In the genomic region with DNA sequence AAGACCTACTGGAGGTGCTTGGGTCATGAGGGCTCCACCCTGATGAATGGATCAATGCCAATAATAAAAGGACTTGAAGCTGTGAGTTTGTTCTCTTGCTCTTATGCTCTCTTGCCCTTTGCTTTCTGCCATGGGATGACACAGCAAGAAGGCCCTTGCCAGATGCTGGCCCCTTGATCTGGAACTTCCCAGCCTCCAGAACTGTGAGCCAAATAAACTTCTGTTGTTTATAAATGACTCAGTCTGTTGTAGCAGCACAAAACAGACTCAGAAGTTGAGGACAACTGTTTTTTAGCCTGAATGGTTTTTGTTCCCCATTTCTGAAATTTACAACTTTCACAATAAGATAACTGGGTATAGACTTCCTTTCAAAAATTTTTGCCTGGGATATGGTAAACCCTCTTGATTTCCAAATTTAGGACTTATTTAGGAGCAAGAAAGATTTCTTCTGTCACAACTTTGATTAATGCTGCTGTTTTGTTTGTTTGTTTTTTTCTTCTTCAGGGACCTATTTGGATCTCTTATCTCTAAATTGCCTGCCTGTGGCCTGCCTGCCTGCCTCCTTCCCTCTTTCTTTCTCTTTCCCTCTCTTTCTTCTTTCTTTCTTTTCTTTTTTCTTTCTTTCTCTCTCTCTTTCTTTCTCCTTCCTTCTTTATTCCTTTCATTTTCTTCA, we compare ENCODE assay signal across 8 cellular contexts. TPM values are rescaled to one million over a fixed set of nuclear protein-coding genes. Genes with fewer than 3 reads are reported as not detected.
A peak's percentile ranks its signal among the peaks of the same experiment; 100 is the strongest.
DNase-seq lines count a peak whose midpoint lies in the region; ATAC-seq, FAIRE-seq and TF ChIP-seq lines count a peak whose summit lies in the region.

No MANE protein-coding gene starts in this region.

- POLR2A ChIA-PET in K562 (lab: Yijun Ruan, JAX) = interaction anchor here (1.3 kb wide), 1 partner anchor 9 kb away, joined by 3 read pairs; no protein-coding TSS in a partner anchor

- H3K4me1 ChIP-seq in K562 (replicated peaks in 1 of 2; ENCODE audit: control insufficient read depth in 2 of 2, insufficient read depth in 2 of 2, low read length in 2 of 2) = no peaks in the 10 kb centered on the region

- no TSS peak for BruUV-seq in K562 (replicated peaks; lab: Mats Ljungman, UMichigan)

- H3K9me3 Mint-ChIP-seq in stimulated activated effector memory CD8-positive, alpha-beta T cell treated with anti-CD3 and anti-CD28 coated beads, Interleukin-12 subunit alpha, Interleukin-12 subunit beta, amount 100 ng/mL, for 72 hours = peaks cover 3% of the 10 kb centered on the region

- H2AFZ ChIP-seq in K562 (ENCODE audit: low read depth, low read length) = no peak overlapping the region

- TF ChIP-seq RAD21 in K562 (CRISPR knock-in tag; conservative IDR thresholded peaks at IDR 0.05 in 1 of 2, IDR thresholded peaks at IDR 0.05 in 1 of 2) = no peak

- no peaks in the 10 kb centered on the region for H3K9me1 ChIP-seq in K562 (ENCODE audit: control insufficient read depth, insufficient read depth, low read length)

- no peak for TF ChIP-seq EP300 in K562 (IDR thresholded peaks at IDR 0.05; ENCODE audit: low read length)

- H3K36me3 ChIP-seq in K562 (ENCODE audit: control insufficient read depth, insufficient read depth, low read length) = no peaks in the 10 kb centered on the region

- H3K27ac Mint-ChIP-seq in stimulated activated effector memory CD8-positive, alpha-beta T cell treated with anti-CD3 and anti-CD28 coated beads, Interleukin-12 subunit alpha, Interleukin-12 subunit beta, amount 100 ng/mL, for 72 hours = peak overlapping the region; percentile 77

- FAIRE-seq in K562 (lab: Jason Lieb, UNC) (no peak), HTR-8/SVneo (lab: Jason Lieb, UNC) (no peak)

- no peak overlapping the region for H3K4me3 Mint-ChIP-seq in stimulated activated effector memory CD8-positive, alpha-beta T cell treated with anti-CD3 and anti-CD28 coated beads, Interleukin-12 subunit alpha, Interleukin-12 subunit beta, amount 100 ng/mL, for 72 hours

- H3K27me3 ChIP-seq in K562 (ENCODE audit: control insufficient read depth in 2 of 2, insufficient read depth in 2 of 2, low read length in 2 of 2) = no peaks in the 10 kb centered on the region

- H3K9ac ChIP-seq in K562 (ENCODE audit: insufficient read depth in 1 of 2, low read depth in 2 of 2, low read length in 2 of 2) = no peak overlapping the region

- ATAC-seq in HG03135 (IDR thresholded peaks at IDR 0.05; ENCODE audit: unreplicated experiment) (peak; percentile 76), K562 (no peak)
- ATAC-seq in stimulated activated effector memory CD8-positive, alpha-beta T cell treated with anti-CD3 and anti-CD28 coated beads, Interleukin-12 subunit alpha, Interleukin-12 subunit beta, amount 100 ng/mL, for 72 hours = peak; percentile 71

- TF ChIP-seq CTCF in K562 (IDR thresholded peaks at IDR 0.05 in 2 of 3, conservative IDR thresholded peaks at IDR 0.05 in 1 of 3; ENCODE audit: insufficient read depth in 2 of 3, low read depth in 1 of 3, low read length in 3 of 3) = no peak

- intact Hi-C loops in K562 (cut with micrococcal nuclease) = no loop called here

- H4K20me1 ChIP-seq in K562 (replicated peaks; ENCODE audit: control insufficient read depth, insufficient read depth, low read length) = no peaks in the 10 kb centered on the region

- no peak for TF ChIP-seq POLR2A in K562 (conservative IDR thresholded peaks at IDR 0.05)

- H3K9me3 ChIP-seq in K562 (replicated peaks; ENCODE audit: control insufficient read depth, insufficient read depth, low read depth, low read length) = no peaks in the 10 kb centered on the region

- H3K79me2 ChIP-seq in K562 (ENCODE audit: control insufficient read depth, insufficient read depth, low read length) = no peaks in the 10 kb centered on the region

- in situ Hi-C loops in K562 (cut with MboI) = no loop called here

- H3K4me3 ChIP-seq in K562 = no peak overlapping the region

- DNase-seq in DMS53 (lab: John Stamatoyannopoulos, UW) (peak; percentile 6), DMS53 treated with DMSO at 0.1 percent for 48 hours (lab: John Stamatoyannopoulos, UW; ENCODE audit: unreplicated experiment) (no peak), K562 (ENCODE audit: extremely low read depth in 1 of 4, low spot score in 3 of 4) (no peak), AG08395 (ENCODE audit: low spot score) (no peak), HTR-8/SVneo (ENCODE audit: insufficient read length, low spot score) (no peak)
- DNase-seq in stimulated activated effector memory CD8-positive, alpha-beta T cell treated with anti-CD3 and anti-CD28 coated beads, Interleukin-12 subunit alpha, Interleukin-12 subunit beta, amount 100 ng/mL, for 72 hours (ENCODE audit: low spot score in 2 of 2) = no peak
- DNase-seq in activated CD4-positive, alpha-beta T cell treated with anti-CD3 and anti-CD28 coated beads for 1 hour = no peak

- peaks cover 29% of the 10 kb centered on the region for H3K36me3 Mint-ChIP-seq in stimulated activated effector memory CD8-positive, alpha-beta T cell treated with anti-CD3 and anti-CD28 coated beads, Interleukin-12 subunit alpha, Interleukin-12 subunit beta, amount 100 ng/mL, for 72 hours

- H3K4me2 ChIP-seq in K562 (ENCODE audit: insufficient read depth, low read length) = no peak overlapping the region

- H3K27ac ChIP-seq in K562 (ENCODE audit: extremely low read depth, low read depth, low read length) = no peak overlapping the region

- CTCF ChIA-PET in K562 (lab: Yijun Ruan, JAX; ENCODE audit: low intra/inter-chr PET ratio) = no interaction called here

- peaks cover 23% of the 10 kb centered on the region for H3K4me1 Mint-ChIP-seq in stimulated activated effector memory CD8-positive, alpha-beta T cell treated with anti-CD3 and anti-CD28 coated beads, Interleukin-12 subunit alpha, Interleukin-12 subunit beta, amount 100 ng/mL, for 72 hours

TF ChIP-seq in K562, 482 proteins besides CTCF, POLR2A, EP300 and RAD21 (continues in another document):
- TF ChIP-seq, protein P1, sequence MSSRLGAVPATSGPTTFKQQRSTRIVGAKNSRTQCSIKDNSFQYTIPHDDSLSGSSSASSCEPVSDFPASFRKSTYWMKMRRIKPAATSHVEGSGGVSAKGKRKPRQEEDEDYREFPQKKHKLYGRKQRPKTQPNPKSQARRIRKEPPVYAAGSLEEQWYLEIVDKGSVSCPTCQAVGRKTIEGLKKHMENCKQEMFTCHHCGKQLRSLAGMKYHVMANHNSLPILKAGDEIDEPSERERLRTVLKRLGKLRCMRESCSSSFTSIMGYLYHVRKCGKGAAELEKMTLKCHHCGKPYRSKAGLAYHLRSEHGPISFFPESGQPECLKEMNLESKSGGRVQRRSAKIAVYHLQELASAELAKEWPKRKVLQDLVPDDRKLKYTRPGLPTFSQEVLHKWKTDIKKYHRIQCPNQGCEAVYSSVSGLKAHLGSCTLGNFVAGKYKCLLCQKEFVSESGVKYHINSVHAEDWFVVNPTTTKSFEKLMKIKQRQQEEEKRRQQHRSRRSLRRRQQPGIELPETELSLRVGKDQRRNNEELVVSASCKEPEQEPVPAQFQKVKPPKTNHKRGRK (tag; IDR thresholded peaks at IDR 0.05) = peak; percentile 64
- TF ChIP-seq, protein P2, sequence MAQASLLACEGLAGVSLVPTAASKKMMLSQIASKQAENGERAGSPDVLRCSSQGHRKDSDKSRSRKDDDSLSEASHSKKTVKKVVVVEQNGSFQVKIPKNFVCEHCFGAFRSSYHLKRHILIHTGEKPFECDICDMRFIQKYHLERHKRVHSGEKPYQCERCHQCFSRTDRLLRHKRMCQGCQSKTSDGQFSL (CRISPR knock-in tag; IDR thresholded peaks at IDR 0.05) = no peak
- TF ChIP-seq, protein P2 (tag; IDR thresholded peaks at IDR 0.05) = no peak
- TF ChIP-seq MAFF (IDR thresholded peaks at IDR 0.05; ENCODE audit: low read length) = 0 out of 2 replicates have a peak, but pooled peaks have one; percentile 2
- no peak for TF ChIP-seq UBTF (IDR thresholded peaks at IDR 0.05; ENCODE audit: borderline replicate concordance in 1 of 2, low read depth in 2 of 2, low read length in 2 of 2)

RNA-seq across cellular contexts. Expression of gene ENTPD1, which starts 12.1 kb away (rescaled TPM):
- 0.30 and 0.81 TPM in 2 replicates for total RNA-seq in K562 (2011; cell fraction: chromatin; rRNA removed; ENCODE audit: low replicate concordance)
- total RNA-seq in K562 (2011; cell fraction: nucleolus; rRNA removed) = not detected in 2 replicates
- 0.59 and 0.69 TPM in 2 replicates for total RNA-seq in K562 (2011; cell fraction: nucleoplasm; rRNA removed)
- total RNA-seq in K562 (2014; rRNA removed) = 0.18 and 0.49 TPM in 2 replicates
- 0.16 and 0.47 TPM in 2 replicates for total RNA-seq in K562 (2014; rRNA removed; fragmentation: Illumina TruSeq; extraction: Trizol)
- 0.38 and 0.62 TPM in 2 replicates for total RNA-seq in K562 (2015; rRNA removed; fragmentation: Illumina TruSeq; extraction: Trizol)
- total RNA-seq in K562 (2021) = 0.35 and 0.38 TPM in 2 replicates
- 0.07 and 0.37 TPM in 2 replicates for polyA plus RNA-seq in K562 (2011; rRNA removed)
- 0.03 and 0.04 TPM in 2 replicates for polyA plus RNA-seq in K562 (2011; cell fraction: cytosol; rRNA removed)
- polyA plus RNA-seq in K562 (2011; cell fraction: nucleus; rRNA removed) = 0.09 and 0.22 TPM in 2 replicates
- polyA plus RNA-seq in K562 (2012) = 2.0 and 2.2 TPM in 2 replicates
- 0.10 and 0.37 TPM in 2 replicates for polyA plus RNA-seq in K562 (2014; fragmentation: Illumina TruSeq; extraction: Trizol)
- 1 to 10 TPM; 1.2 to 1.5 TPM for polyA plus RNA-seq in K562 (2014; fragmentation: Nextera tagmentation; extraction: Ambion mirVana)
- 0.12 and 0.35 TPM in 2 replicates for polyA plus RNA-seq in K562 (2014; rRNA removed)
- 0.18 and 0.45 TPM in 2 replicates for polyA minus RNA-seq in K562 (2011; rRNA and poly(A)+ RNA removed)
- polyA minus RNA-seq in K562 (2011; cell fraction: cytosol; rRNA and poly(A)+ RNA removed) = not detected in 2 replicates
- 0.11 and 0.13 TPM in 2 replicates for polyA minus RNA-seq in K562 (2011; cell fraction: nucleus; rRNA and poly(A)+ RNA removed)
